1 cellular context compared by ENCODE assay signal in genomic region chr3:156728267-156728985, GRCh38.
TF ChIP-seq lines count a peak whose summit lies in the region.

No MANE protein-coding gene starts in this region.

TF ChIP-seq in HepG2, 621 proteins besides CTCF, POLR2A, EP300 and RAD21 (continued from another document and continues in another):
- TF ChIP-seq HMG20A (CRISPR knock-in tag; IDR thresholded peaks at IDR 0.05; ENCODE audit: borderline replicate concordance) (peak; percentile 72; the same call in 1 of the 2 replicates), SPEN (CRISPR knock-in tag; IDR thresholded peaks at IDR 0.05; ENCODE audit: low read depth) (peak; percentile 61; the same call in 1 of the 2 replicates), TCF7 (IDR thresholded peaks at IDR 0.05; ENCODE audit: low read depth) (peak; percentile 17; the same call in 1 of the 2 replicates), SRF (IDR thresholded peaks at IDR 0.05; ENCODE audit: low read depth, low read length) (no peak), CEBPG (CRISPR knock-in tag; IDR thresholded peaks at IDR 0.05) (peak; percentile 73), MLLT10 (CRISPR knock-in tag; IDR thresholded peaks at IDR 0.05) (no peak), NR2F1 (CRISPR knock-in tag; IDR thresholded peaks at IDR 0.05) (no peak), MTA1 (CRISPR knock-in tag; IDR thresholded peaks at IDR 0.05; ENCODE audit: borderline replicate concordance) (no peak), ZNF232 (CRISPR knock-in tag; IDR thresholded peaks at IDR 0.05; ENCODE audit: borderline replicate concordance) (no peak), ZNF484 (CRISPR knock-in tag; IDR thresholded peaks at IDR 0.05; ENCODE audit: borderline replicate concordance, low read depth) (no peak), PAX8 (CRISPR knock-in tag; IDR thresholded peaks at IDR 0.05; ENCODE audit: borderline replicate concordance) (no peak), EZH2 (conservative IDR thresholded peaks at IDR 0.05; ENCODE audit: low read depth, low read length) (no peak), AHDC1 (CRISPR knock-in tag; IDR thresholded peaks at IDR 0.05; ENCODE audit: borderline replicate concordance) (peak; percentile 94), LBX2 (CRISPR knock-in tag; IDR thresholded peaks at IDR 0.05; ENCODE audit: borderline replicate concordance) (no peak), DRAP1 (CRISPR knock-in tag; IDR thresholded peaks at IDR 0.05) (peak; percentile 48), MYC (CRISPR knock-in tag; IDR thresholded peaks at IDR 0.05; ENCODE audit: borderline replicate concordance) (peak; percentile 61; the same call in 1 of the 2 replicates), HCFC1 (IDR thresholded peaks at IDR 0.05; ENCODE audit: low read depth, low read length) (no peak), JDP2 (CRISPR knock-in tag; IDR thresholded peaks at IDR 0.05; ENCODE audit: borderline replicate concordance) (no peak), CENPBD1 (CRISPR knock-in tag; IDR thresholded peaks at IDR 0.05; ENCODE audit: borderline replicate concordance, low read depth) (no peak), ZBTB39 (CRISPR knock-in tag; IDR thresholded peaks at IDR 0.05) (no peak), TEAD2 (CRISPR knock-in tag; IDR thresholded peaks at IDR 0.05) (no peak), SMAD1 (CRISPR knock-in tag; IDR thresholded peaks at IDR 0.05; ENCODE audit: borderline replicate concordance, low read depth) (no peak), MAX (IDR thresholded peaks at IDR 0.05) (peak; percentile 84), ZNF547 (CRISPR knock-in tag; IDR thresholded peaks at IDR 0.05) (no peak), ZFP82 (CRISPR knock-in tag; IDR thresholded peaks at IDR 0.05; ENCODE audit: borderline replicate concordance) (0 out of 2 replicates have a peak, but pooled peaks have one; percentile 22), KAT7 (CRISPR knock-in tag; IDR thresholded peaks at IDR 0.05; ENCODE audit: borderline replicate concordance) (no peak), ZIK1 (CRISPR knock-in tag; IDR thresholded peaks at IDR 0.05; ENCODE audit: borderline replicate concordance, low read depth) (no peak), ZFP37 (CRISPR knock-in tag; IDR thresholded peaks at IDR 0.05; ENCODE audit: borderline replicate concordance) (no peak), SAP130 (CRISPR knock-in tag; IDR thresholded peaks at IDR 0.05; ENCODE audit: low read depth) (peak; percentile 93), ZSCAN12 (CRISPR knock-in tag; IDR thresholded peaks at IDR 0.05) (no peak), ZNF878 (CRISPR knock-in tag; IDR thresholded peaks at IDR 0.05) (no peak), PAF1 (CRISPR knock-in tag; IDR thresholded peaks at IDR 0.05) (no peak), ZNF616 (CRISPR knock-in tag; IDR thresholded peaks at IDR 0.05; ENCODE audit: low read depth) (no peak), RARA (CRISPR knock-in tag; IDR thresholded peaks at IDR 0.05) (peak; percentile 69), ZNF543 (CRISPR knock-in tag; IDR thresholded peaks at IDR 0.05) (no peak), NR2F2 (IDR thresholded peaks at IDR 0.05; ENCODE audit: borderline replicate concordance, low read depth) (0 out of 2 replicates have a peak, but pooled peaks have one; percentile 35), ZNF773 (CRISPR knock-in tag; IDR thresholded peaks at IDR 0.05; ENCODE audit: borderline replicate concordance) (no peak), EEA1 (CRISPR knock-in tag; IDR thresholded peaks at IDR 0.05; ENCODE audit: borderline replicate concordance) (no peak), SATB2 (CRISPR knock-in tag; IDR thresholded peaks at IDR 0.05) (no peak), ZNF614 (CRISPR knock-in tag; IDR thresholded peaks at IDR 0.05; ENCODE audit: borderline replicate concordance) (peak; percentile 90), RNF219 (CRISPR knock-in tag; IDR thresholded peaks at IDR 0.05) (no peak), ZNF644 (CRISPR knock-in tag; IDR thresholded peaks at IDR 0.05; ENCODE audit: low read depth) (peak; percentile 59), IKZF1 (IDR thresholded peaks at IDR 0.05) (no peak), TFDP2 (CRISPR knock-in tag; IDR thresholded peaks at IDR 0.05) (no peak), KDM5B (CRISPR knock-in tag; IDR thresholded peaks at IDR 0.05; ENCODE audit: borderline replicate concordance) (no peak), POLR2AphosphoS2 (IDR thresholded peaks at IDR 0.05; ENCODE audit: low read depth, low read length) (no peak), ZNF33A (CRISPR knock-in tag; IDR thresholded peaks at IDR 0.05; ENCODE audit: borderline replicate concordance) (0 out of 2 replicates have a peak, but pooled peaks have one; percentile 77), ZFY (CRISPR knock-in tag; IDR thresholded peaks at IDR 0.05) (0 out of 2 replicates have a peak, but pooled peaks have one; percentile 19), HMGXB4 (CRISPR knock-in tag; IDR thresholded peaks at IDR 0.05; ENCODE audit: borderline replicate concordance in 1 of 2, low read depth in 1 of 2) (peak in 1 of 2 experiments; percentile 33; a peak in 1 of 4 replicates)
